19 cellular contexts compared by ENCODE assay signal in the genomic region with DNA sequence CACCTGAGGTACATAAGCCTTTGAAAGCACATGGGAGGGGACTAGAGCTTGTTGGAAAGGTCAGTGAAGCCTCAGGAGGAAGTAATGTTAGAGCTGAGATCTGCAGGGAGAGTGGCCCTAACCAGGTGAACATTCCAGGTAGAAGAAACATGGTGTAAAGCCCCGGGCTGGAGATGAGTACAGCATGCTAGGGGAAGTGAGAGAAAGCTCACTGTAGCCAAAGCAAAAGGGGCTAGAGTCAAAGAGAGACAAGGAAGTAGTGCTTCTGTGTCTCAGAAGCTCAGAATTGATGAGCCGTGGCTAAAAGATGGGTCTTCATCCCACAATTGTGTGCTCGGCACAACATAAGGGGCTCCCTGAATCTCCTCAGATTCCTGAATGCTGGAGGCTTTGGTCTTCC.
DNase-seq lines count a peak whose midpoint lies in the region; ATAC-seq, FAIRE-seq and TF ChIP-seq lines count a peak whose summit lies in the region.
"Had no signal": no experiment of that assay in that cellular context is flagged by ENCODE, and none has a peak within 500 bp of the region (broad histone marks: within the 10 kb centered on the region; RNA-seq: fewer than 3 reads in every experiment).

No MANE protein-coding gene starts in this region.

- no peak overlapping the region for H3K9ac ChIP-seq in PC-3 (ENCODE audit: low read length)
- H3K9ac ChIP-seq: BLaER1 treated with 17β-estradiol and CSF1 and Interleukin-3, amounts not matched to agents 10 nM and 100 nM had no signal

- H3K36me3 ChIP-seq in PC-3 (ENCODE audit: low read depth, low read length): no peaks in the 10 kb centered on the region
- H3K36me3 ChIP-seq: BLaER1 treated with 17β-estradiol and CSF1 and Interleukin-3, amounts not matched to agents 10 nM and 100 nM; MG63 had no signal

- no peak overlapping the region for H3K4me3 ChIP-seq in PC-3 (ENCODE audit: low read length)
- H3K4me3 ChIP-seq: BLaER1 treated with 17β-estradiol and CSF1 and Interleukin-3, amounts not matched to agents 10 nM and 100 nM; MG63 had no signal

- H3F3A ChIP-seq in PC-3 (ENCODE audit: low read length, unreplicated experiment): no peaks in the 10 kb centered on the region

- no peak for TF ChIP-seq CTCF in nephron progenitor cell (IDR thresholded peaks at IDR 0.05)
- no peak for TF ChIP-seq CTCF in PC-3 (conservative IDR thresholded peaks at IDR 0.05; ENCODE audit: low read depth, low read length)
- no peak for TF ChIP-seq CTCF in CD14-positive monocyte (IDR thresholded peaks at IDR 0.05)
- TF ChIP-seq CTCF in chondrocyte (IDR thresholded peaks at IDR 0.05): no peak

- H3K9me3 ChIP-seq in PC-3 (ENCODE audit: low read length): no peaks in the 10 kb centered on the region
- H3K9me3 ChIP-seq: MG63 had no signal

- CTCF ChIA-PET in PC-3 (lab: Charles Lee): no interaction called here

- no peaks in the 10 kb centered on the region for H3K9me2 ChIP-seq in PC-3 (replicated peaks; ENCODE audit: low read length)

- H3K4me1 Mint-ChIP-seq in nephron progenitor cell (peaks cover 31% of the 10 kb centered on the region), CD14-positive monocyte (peaks cover 13% of the 10 kb centered on the region), chondrocyte (ENCODE audit: low read depth) (no peaks in the 10 kb centered on the region)
- peaks cover 30% of the 10 kb centered on the region for H3K4me1 Mint-ChIP-seq in stimulated activated effector memory CD8-positive, alpha-beta T cell treated with anti-CD3 and anti-CD28 coated beads, Interleukin-12 subunit alpha, Interleukin-12 subunit beta, amount 100 ng/mL, for 72 hours

- no peaks in the 10 kb centered on the region for H3K27me3 ChIP-seq in PC-3 (ENCODE audit: low read length)
- H3K27me3 ChIP-seq: BLaER1 treated with 17β-estradiol and CSF1 and Interleukin-3, amounts not matched to agents 10 nM and 100 nM; MG63 had no signal

- intact Hi-C loops in PC-3 (cut with micrococcal nuclease): no loop called here
- intact Hi-C loops in CD14-positive monocyte (cut with micrococcal nuclease): no loop called here

- H3K79me2 ChIP-seq in PC-3 (ENCODE audit: low read length): no peaks in the 10 kb centered on the region

- no peaks in the 10 kb centered on the region for H3K4me1 ChIP-seq in PC-3 (ENCODE audit: insufficient read depth, low read length)

- H3K36me3 Mint-ChIP-seq in nephron progenitor cell (ENCODE audit: low read depth): no peaks in the 10 kb centered on the region
- no peaks in the 10 kb centered on the region for H3K36me3 Mint-ChIP-seq in CD14-positive monocyte
- no peaks in the 10 kb centered on the region for H3K36me3 Mint-ChIP-seq in chondrocyte (ENCODE audit: low read depth)
- no peaks in the 10 kb centered on the region for H3K36me3 Mint-ChIP-seq in stimulated activated effector memory CD8-positive, alpha-beta T cell treated with anti-CD3 and anti-CD28 coated beads, Interleukin-12 subunit alpha, Interleukin-12 subunit beta, amount 100 ng/mL, for 72 hours

- POLR2A ChIA-PET in PC-3 (lab: Charles Lee; ENCODE audit: unreplicated experiment): no interaction called here

- H3K27me3 Mint-ChIP-seq in nephron progenitor cell (ENCODE audit: low read depth, poor library complexity) (peaks cover 4% of the 10 kb centered on the region), CD14-positive monocyte (ENCODE audit: low read depth in 3 of 3) (peaks cover 0 to 5% (median 3%) of the 10 kb centered on the region in 3 donors), chondrocyte (ENCODE audit: low read depth) (no peaks in the 10 kb centered on the region)
- H3K27me3 Mint-ChIP-seq: CD8-positive, alpha-beta memory T cell had no signal

- no TSS peak for BruUV-seq in PC-3 (replicated peaks; lab: Mats Ljungman, UMichigan)

- H3K4me2 ChIP-seq in PC-3 (ENCODE audit: low read length): no peak overlapping the region
- H3K4me2 ChIP-seq: BLaER1 treated with 17β-estradiol and CSF1 and Interleukin-3, amounts not matched to agents 10 nM and 100 nM had no signal

- H3K27ac Mint-ChIP-seq in nephron progenitor cell (peak overlapping the region; percentile 60), CD14-positive monocyte (no peak overlapping the region), chondrocyte (ENCODE audit: unreplicated experiment) (no peak overlapping the region)
- H3K27ac Mint-ChIP-seq in stimulated activated effector memory CD8-positive, alpha-beta T cell treated with anti-CD3 and anti-CD28 coated beads, Interleukin-12 subunit alpha, Interleukin-12 subunit beta, amount 100 ng/mL, for 72 hours: no peak overlapping the region

- ATAC-seq in HG03342 (IDR thresholded peaks at IDR 0.05; ENCODE audit: unreplicated experiment): peak; percentile 46
- no peak for ATAC-seq in PC-3
- no peak for ATAC-seq in stimulated activated effector memory CD8-positive, alpha-beta T cell treated with anti-CD3 and anti-CD28 coated beads, Interleukin-12 subunit alpha, Interleukin-12 subunit beta, amount 100 ng/mL, for 72 hours

- H3K4me3 Mint-ChIP-seq in nephron progenitor cell (no peak overlapping the region), CD14-positive monocyte (no peak overlapping the region), chondrocyte (ENCODE audit: unreplicated experiment) (no peak overlapping the region)
- H3K4me3 Mint-ChIP-seq in stimulated activated effector memory CD8-positive, alpha-beta T cell treated with anti-CD3 and anti-CD28 coated beads, Interleukin-12 subunit alpha, Interleukin-12 subunit beta, amount 100 ng/mL, for 72 hours: no peak overlapping the region
- H3K4me3 Mint-ChIP-seq: CD8-positive, alpha-beta memory T cell had no signal

- DNase-seq in GM12891 (ENCODE audit: insufficient read length, low spot score): no peak
- peak; percentile 18 for DNase-seq in GM19240 (ENCODE audit: insufficient read length, low spot score)
- no peak for DNase-seq in nephron progenitor cell
- DNase-seq in PC-3: no peak
- no peak for DNase-seq in CD14-positive monocyte (ENCODE audit: low spot score)
- DNase-seq in chondrocyte (ENCODE audit: low spot score): no peak
- no peak for DNase-seq in stimulated activated effector memory CD8-positive, alpha-beta T cell treated with anti-CD3 and anti-CD28 coated beads, Interleukin-12 subunit alpha, Interleukin-12 subunit beta, amount 100 ng/mL, for 72 hours (ENCODE audit: low spot score in 2 of 2)
- DNase-seq: CD8-positive, alpha-beta memory T cell; DMS79 treated with DMSO at 0.1 percent for 48 hours; Kasumi-1; MG63; NCI-H1048; NCI-H1436 treated with DMSO at 0.1 percent for 48 hours; NCI-H2029; NCI-H2171; NCI-H526 had no signal

- H3K27ac ChIP-seq in PC-3 (ENCODE audit: low read length): no peak overlapping the region
- H3K27ac ChIP-seq: BLaER1 treated with 17β-estradiol and CSF1 and Interleukin-3, amounts not matched to agents 10 nM and 100 nM had no signal

- no peaks in the 10 kb centered on the region for H4K20me1 ChIP-seq in PC-3 (ENCODE audit: low read length)
- H4K20me1 ChIP-seq: BLaER1 treated with 17β-estradiol and CSF1 and Interleukin-3, amounts not matched to agents 10 nM and 100 nM had no signal

- no peak for TF ChIP-seq POLR2A in GM12891 (IDR thresholded peaks at IDR 0.05; ENCODE audit: low read depth, low read length)

- FAIRE-seq in GM12891 (lab: Jason Lieb, UNC): no peak
- FAIRE-seq: H54 had no signal

- no peak overlapping the region for H2AFZ ChIP-seq in PC-3 (ENCODE audit: low read length)

- no peaks in the 10 kb centered on the region for H3K9me3 Mint-ChIP-seq in nephron progenitor cell
- peaks cover 0 to 6% (median 0%) of the 10 kb centered on the region in 7 donors for H3K9me3 Mint-ChIP-seq in CD14-positive monocyte
- peaks cover 4% of the 10 kb centered on the region for H3K9me3 Mint-ChIP-seq in chondrocyte (ENCODE audit: low read depth)
- no peaks in the 10 kb centered on the region for H3K9me3 Mint-ChIP-seq in stimulated activated effector memory CD8-positive, alpha-beta T cell treated with anti-CD3 and anti-CD28 coated beads, Interleukin-12 subunit alpha, Interleukin-12 subunit beta, amount 100 ng/mL, for 72 hours
- H3K9me3 Mint-ChIP-seq: CD8-positive, alpha-beta memory T cell had no signal

TF ChIP-seq in GM12891, 5 proteins besides CTCF, POLR2A, EP300 and RAD21:
- no peak for TF ChIP-seq POU2F2 (IDR thresholded peaks at IDR 0.05; ENCODE audit: low read depth, low read length)
- no peak for TF ChIP-seq POLR2AphosphoS5 (IDR thresholded peaks at IDR 0.05; ENCODE audit: low read depth, low read length)
- TF ChIP-seq TAF1 (IDR thresholded peaks at IDR 0.05; ENCODE audit: low read depth, low read length): no peak
- no peak for TF ChIP-seq PAX5 (IDR thresholded peaks at IDR 0.05; ENCODE audit: insufficient read depth, low read length, severe bottlenecking)
- TF ChIP-seq SPI1 (IDR thresholded peaks at IDR 0.05; ENCODE audit: low read depth, low read length): peak; percentile 83
